22 cellular contexts compared by ENCODE assay signal in the genomic region with DNA sequence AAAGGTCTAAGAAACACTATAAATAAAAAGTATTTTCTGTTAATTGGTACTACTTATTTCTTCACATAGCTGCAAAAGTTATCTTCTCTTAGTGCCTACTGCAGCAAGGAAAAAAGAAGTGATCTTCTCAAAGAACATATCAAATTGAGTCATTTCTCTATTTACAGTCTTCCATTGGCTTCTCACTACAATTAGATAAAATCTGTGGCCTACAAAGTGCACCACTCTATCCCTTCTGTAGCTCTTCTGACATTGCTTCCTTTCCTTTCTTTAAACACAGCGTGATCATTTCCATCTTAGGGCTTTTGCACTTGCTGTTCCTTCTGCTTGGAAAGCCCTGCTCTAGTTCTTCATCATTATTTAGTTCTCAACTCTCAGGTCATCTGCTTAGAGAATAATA.
"Had no signal": no experiment of that assay in that cellular context is flagged by ENCODE, and none has a peak within 500 bp of the region (broad histone marks: within the 10 kb centered on the region; RNA-seq: fewer than 3 reads in every experiment).

No MANE protein-coding gene starts in this region.

- DNase-seq: activated CD4-positive, alpha-beta memory T cell treated with anti-CD3 and anti-CD28 coated beads, Interleukin-2, amount 10 ng/mL, durations not matched to agents 7 days and 5 days; activated CD4-positive, alpha-beta T cell treated with anti-CD3 and anti-CD28 coated beads, Interleukin-2, amount 10 ng/mL, durations not matched to agents 7 days and 5 days; activated gamma-delta T cell treated with Interleukin-2 at 50 U/mL for 16 hours; cerebellar nuclear complex; colonic mucosa; effector CD8-positive, alpha-beta T cell; gastrocnemius medialis; islet precursor cell; left ventricle myocardium inferior; mesendoderm; natural killer cell; occipital lobe; right cardiac atrium; stimulated activated CD4-positive, alpha-beta T cell treated with anti-CD3 and anti-CD28 coated beads, Interleukin-15, amount 100 ng/mL, for 24 hours; stimulated activated CD4-positive, alpha-beta T cell treated with anti-CD3 and anti-CD28 coated beads, Interleukin-2, amount 100 ng/mL, for 24 hours; stimulated activated naive CD4-positive, alpha-beta T cell; T1000; testis; transverse colon; WERI-Rb-1 had no signal

- H3K4me1 Mint-ChIP-seq: brain, neural progenitor cell had no signal

- H3K27ac Mint-ChIP-seq: activated CD4-positive, alpha-beta memory T cell treated with anti-CD3 and anti-CD28 coated beads, Interleukin-2, amount 10 ng/mL, durations not matched to agents 7 days and 5 days; activated CD4-positive, alpha-beta T cell treated with anti-CD3 and anti-CD28 coated beads, Interleukin-2, amount 10 ng/mL, durations not matched to agents 7 days and 5 days; brain; natural killer cell; neural progenitor cell had no signal

- H3K9me3 Mint-ChIP-seq: natural killer cell had no signal

- ATAC-seq: gastrocnemius medialis, natural killer cell, right cardiac atrium had no signal

- H3K4me3 Mint-ChIP-seq: activated CD4-positive, alpha-beta memory T cell treated with anti-CD3 and anti-CD28 coated beads, Interleukin-2, amount 10 ng/mL, durations not matched to agents 7 days and 5 days; activated CD4-positive, alpha-beta T cell treated with anti-CD3 and anti-CD28 coated beads, Interleukin-2, amount 10 ng/mL, durations not matched to agents 7 days and 5 days; brain; natural killer cell; neural progenitor cell had no signal

- H3K27me3 Mint-ChIP-seq: brain had no signal
